ENCODE assay signal across 19 cellular contexts in the genomic region with DNA sequence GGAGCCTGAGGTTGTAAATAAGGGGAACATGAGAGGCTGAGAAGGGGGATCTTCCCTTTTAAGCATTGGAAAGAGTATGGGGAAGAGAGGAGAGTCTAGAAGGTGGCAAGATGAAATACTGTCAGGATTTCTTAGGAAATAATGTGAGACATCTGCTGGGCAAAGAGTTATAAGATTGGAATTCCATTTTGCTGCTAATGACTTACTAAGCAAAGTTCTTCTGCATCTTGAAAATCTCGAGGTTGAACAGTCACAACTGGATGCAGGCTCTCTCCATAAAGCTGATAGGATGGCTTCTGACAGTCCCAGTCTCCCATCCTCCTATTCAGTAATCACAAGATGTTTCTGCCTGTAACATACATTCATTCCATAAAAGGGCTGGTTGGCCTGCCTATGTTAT. TPM values are rescaled to one million over a fixed set of nuclear protein-coding genes. Genes with fewer than 3 reads are reported as not detected.
DNase-seq lines count a peak whose midpoint lies in the region; ATAC-seq, FAIRE-seq and TF ChIP-seq lines count a peak whose summit lies in the region.
"Had no signal": no experiment of that assay in that cellular context is flagged by ENCODE, and none has a peak within 500 bp of the region (broad histone marks: within the 10 kb centered on the region; RNA-seq: fewer than 3 reads in every experiment).

No MANE protein-coding gene starts in this region.

- H3K4me2 ChIP-seq in mesenchymal stem cell (ENCODE audit: low read length, poor library complexity, severe bottlenecking): no peak overlapping the region

- H2BK120ac ChIP-seq in mesenchymal stem cell (ENCODE audit: low read depth, low read length): no peak overlapping the region

- no peak overlapping the region for H2AFZ ChIP-seq in mesenchymal stem cell (ENCODE audit: low read depth, low read length)

- H3K27me3 Mint-ChIP-seq in activated T-helper 17 cell treated with anti-CD3 and anti-CD28 coated beads, Interleukin-2, amount 50 U/mL, for 72 hours: peaks cover 48% of the 10 kb centered on the region

- H4K91ac ChIP-seq in mesenchymal stem cell (ENCODE audit: low read length): peak overlapping the region; percentile 59

- H3K4me1 ChIP-seq in mesenchymal stem cell (ENCODE audit: control insufficient read depth, insufficient read depth, low read depth, low read length) (peaks cover 4% of the 10 kb centered on the region), breast epithelium (peaks cover 0 to 6% of the 10 kb centered on the region in 2 donors)
- H3K4me1 ChIP-seq: Peyer's patch had no signal

- H3K4me1 Mint-ChIP-seq in activated T-helper 17 cell treated with anti-CD3 and anti-CD28 coated beads, Interleukin-2, amount 50 U/mL, for 72 hours: no peaks in the 10 kb centered on the region
- H3K4me1 Mint-ChIP-seq: CD8-positive, alpha-beta memory T cell had no signal

- TF ChIP-seq POLR2A in breast epithelium (IDR thresholded peaks at IDR 0.05): no peak

- no peak for TF ChIP-seq CTCF in AG10803 (conservative IDR thresholded peaks at IDR 0.05; ENCODE audit: low read length)
- TF ChIP-seq CTCF in HFF-Myc (IDR thresholded peaks at IDR 0.05; ENCODE audit: low read depth, low read length, missing control alignments): no peak
- TF ChIP-seq CTCF in breast epithelium (IDR thresholded peaks at IDR 0.05): no peak

- H4K8ac ChIP-seq in mesenchymal stem cell (ENCODE audit: low read length): no peak overlapping the region

- intact Hi-C loops in breast epithelium (cut with DNase I; ENCODE audit: low total_unique reads): no loop called here

- H3K23ac ChIP-seq in mesenchymal stem cell (ENCODE audit: low read length in 2 of 2): no peak overlapping the region

- H3K9ac ChIP-seq in mesenchymal stem cell (ENCODE audit: low read length): no peak overlapping the region

- no peak overlapping the region for H2BK5ac ChIP-seq in mesenchymal stem cell (ENCODE audit: low read depth, low read length, poor library complexity, severe bottlenecking)

- H3K4me3 ChIP-seq in AG10803 (ENCODE audit: low read length): no peak overlapping the region
- H3K4me3 ChIP-seq in HFF-Myc (replicated peaks; ENCODE audit: low read depth, low read length): no peak overlapping the region
- H3K4me3 ChIP-seq in mesenchymal stem cell (ENCODE audit: insufficient read depth in 1 of 2, low read depth in 1 of 2, low read length in 2 of 2): no peak overlapping the region
- no peak overlapping the region for H3K4me3 ChIP-seq in breast epithelium
- H3K4me3 ChIP-seq: Peyer's patch had no signal

- no peak overlapping the region for H3K27ac Mint-ChIP-seq in activated T-helper 17 cell treated with anti-CD3 and anti-CD28 coated beads, Interleukin-2, amount 50 U/mL, for 72 hours
- H3K27ac Mint-ChIP-seq: CD8-positive, alpha-beta memory T cell had no signal

- no peak overlapping the region for H3K4ac ChIP-seq in mesenchymal stem cell (ENCODE audit: low read depth in 1 of 2, low read length in 2 of 2)

- no peak overlapping the region for H3K14ac ChIP-seq in mesenchymal stem cell (ENCODE audit: low read length in 2 of 2)

- H3K27me3 ChIP-seq in mesenchymal stem cell (ENCODE audit: control insufficient read depth in 1 of 2, insufficient read depth in 1 of 2, low read length in 2 of 2) (peaks cover 0 to 18% of the 10 kb centered on the region in 2 experiments), breast epithelium (no peaks in the 10 kb centered on the region)
- H3K27me3 ChIP-seq: Peyer's patch had no signal

- H2AK5ac ChIP-seq in mesenchymal stem cell (ENCODE audit: low read length, severe bottlenecking): peak overlapping the region; percentile 29

- H2BK12ac ChIP-seq in mesenchymal stem cell (ENCODE audit: low read length in 2 of 2): no peak overlapping the region

- H3K79me1 ChIP-seq in mesenchymal stem cell (replicated peaks; ENCODE audit: low read length, poor library complexity, severe bottlenecking): no peaks in the 10 kb centered on the region

- H3K36me3 ChIP-seq in mesenchymal stem cell (ENCODE audit: control insufficient read depth in 1 of 2, insufficient read depth in 2 of 2, low read depth in 1 of 2, low read length in 2 of 2) (no peaks in the 10 kb centered on the region), breast epithelium (no peaks in the 10 kb centered on the region)
- H3K36me3 ChIP-seq: Peyer's patch had no signal

- H3K27ac ChIP-seq in mesenchymal stem cell (ENCODE audit: low read length, poor library complexity, severe bottlenecking) (peak overlapping the region; percentile 75), breast epithelium (no peak overlapping the region)
- H3K27ac ChIP-seq: C4-2B, Peyer's patch had no signal

- H3K4me3 Mint-ChIP-seq in activated T-helper 17 cell treated with anti-CD3 and anti-CD28 coated beads, Interleukin-2, amount 50 U/mL, for 72 hours: no peak overlapping the region
- H3K4me3 Mint-ChIP-seq: CD8-positive, alpha-beta memory T cell had no signal

- no peak for FAIRE-seq in HTR-8/SVneo (lab: Jason Lieb, UNC)

- DNase-seq in AG10803 (ENCODE audit: low read depth): peak; percentile 56
- peak; percentile 2 for DNase-seq in HFF-Myc (ENCODE audit: extremely low read depth, low read depth)
- DNase-seq in amniotic epithelial cell (ENCODE audit: low read depth): peak; percentile 34
- DNase-seq in mesenchymal stem cell: no peak
- no peak for DNase-seq in breast epithelium (ENCODE audit: low spot score in 2 of 2)
- no peak for DNase-seq in HTR-8/SVneo (ENCODE audit: insufficient read length, low spot score)
- DNase-seq in GM19240 (ENCODE audit: insufficient read length, low spot score): no peak
- DNase-seq: 8988T; Calu3; CD8-positive, alpha-beta memory T cell; GDM1; Karpas-422; NCI-H1694; NCI-H2081; NCI-H2171 treated with DMSO at 0.1 percent for 48 hours; Peyer's patch; Right ventricle myocardium superior had no signal

- WGBS in mesenchymal stem cell: 52% methylated on average over 1 of the region's 1 CpG

- H3K9me3 ChIP-seq in mesenchymal stem cell (ENCODE audit: control insufficient read depth, low read length) (no peaks in the 10 kb centered on the region), breast epithelium (no peaks in the 10 kb centered on the region)
- H3K9me3 ChIP-seq: Peyer's patch had no signal

- no peak for ATAC-seq in activated T-helper 17 cell treated with anti-CD3 and anti-CD28 coated beads, Interleukin-2, amount 50 U/mL, for 72 hours (replicated peaks)

- no peaks in the 10 kb centered on the region for H3K9me3 Mint-ChIP-seq in activated T-helper 17 cell treated with anti-CD3 and anti-CD28 coated beads, Interleukin-2, amount 50 U/mL, for 72 hours

- H3K36me3 Mint-ChIP-seq in activated T-helper 17 cell treated with anti-CD3 and anti-CD28 coated beads, Interleukin-2, amount 50 U/mL, for 72 hours (ENCODE audit: low read depth): no peaks in the 10 kb centered on the region
- H3K36me3 Mint-ChIP-seq: CD8-positive, alpha-beta memory T cell had no signal

- H2BK15ac ChIP-seq in mesenchymal stem cell (ENCODE audit: low read depth, poor library complexity, severe bottlenecking): no peak overlapping the region

- H3K18ac ChIP-seq in mesenchymal stem cell (ENCODE audit: low read depth in 1 of 2, low read length in 2 of 2): no peak overlapping the region

RNA-seq across cellular contexts. Expression of gene TDRD3, which starts 45.2 kb away (rescaled TPM):
- 6.9 TPM for polyA plus RNA-seq in mesenchymal stem cell (2013, experiment 1 of 2)
- polyA plus RNA-seq in mesenchymal stem cell (2013, experiment 2 of 2): 7.4 TPM
- 10 to 100 TPM; 30.6 to 52.1 (median 32.1) TPM for total RNA-seq in breast epithelium
- total RNA-seq in activated T-helper 17 cell treated with anti-CD3 and anti-CD28 coated beads, Interleukin-2, amount 50 U/mL, for 72 hours: 10 to 100 TPM; 16.7 to 17.3 TPM

Comparison
In these comparisons a context has a peak if more than half of its experiments do, and no peak if none do; other contexts are left out.
1. DNase-seq: peak in AG10803 (single experiment), HFF-Myc (single experiment) and amniotic epithelial cell (single experiment); none in mesenchymal stem cell (single experiment), breast epithelium (0 of 2), HTR-8/SVneo (single experiment) and GM19240 (single experiment).